Comparison of ENCODE assay signal across 10 cellular contexts in the genomic region with DNA sequence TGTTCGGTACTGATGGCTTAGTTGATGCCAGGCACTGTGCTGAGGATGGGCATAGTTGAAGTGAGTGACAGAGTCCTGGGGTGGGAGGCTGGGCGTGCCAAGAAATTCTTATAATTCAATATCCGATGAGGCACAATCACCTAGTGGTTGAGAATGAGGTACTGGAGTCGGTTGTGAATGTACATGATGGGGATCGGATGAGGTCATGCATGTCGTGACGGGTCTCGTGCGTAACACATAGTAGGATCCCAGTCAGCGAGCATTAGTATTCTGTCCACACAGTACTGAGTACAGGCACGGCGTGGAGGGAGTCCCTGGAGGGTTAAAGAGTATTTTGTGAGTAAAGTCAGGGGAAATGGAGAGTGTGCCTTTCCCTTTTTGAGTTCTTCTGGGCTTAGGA. TPM values are rescaled to one million over a fixed set of nuclear protein-coding genes. Genes with fewer than 3 reads are reported as not detected.
A peak's percentile ranks its signal among the peaks of the same experiment; 100 is the strongest.
DNase-seq lines count a peak whose midpoint lies in the region; ATAC-seq and TF ChIP-seq lines count a peak whose summit lies in the region.
"Had no signal": no experiment of that assay in that cellular context is flagged by ENCODE, and none has a peak within 500 bp of the region (broad histone marks: within the 10 kb centered on the region; RNA-seq: fewer than 3 reads in every experiment).

No MANE protein-coding gene starts in this region.

- no peaks in the 10 kb centered on the region for H3K9me3 Mint-ChIP-seq in natural killer cell treated with Interleukin-12 subunit alpha and Interleukin-12 subunit beta and Interleukin-15 and Interleukin-18, amount 100 ng/mL, for 72 hours

- H4K20me1 ChIP-seq in BLaER1 treated with 17β-estradiol and CSF1 and Interleukin-3, amounts not matched to agents 10 nM and 100 nM: peaks cover 68 to 92% (median 88%) of the 10 kb centered on the region in 11 experiments
- H4K20me1 ChIP-seq in mammary epithelial cell (ENCODE audit: insufficient read depth, low read length): peaks cover 12% of the 10 kb centered on the region

- H3K36me3 Mint-ChIP-seq in natural killer cell treated with Interleukin-12 subunit alpha and Interleukin-12 subunit beta and Interleukin-15 and Interleukin-18, amount 100 ng/mL, for 72 hours: peaks cover 32% of the 10 kb centered on the region

- dilution Hi-C loops in mammary epithelial cell (cut with HindIII; ENCODE audit: low sequenced_read_pairs): no loop called here

- H3K79me2 ChIP-seq in mammary epithelial cell (ENCODE audit: insufficient read depth, low read length): peaks cover 97% of the 10 kb centered on the region

- no peak overlapping the region for H2AFZ ChIP-seq in mammary epithelial cell (ENCODE audit: low read depth, low read length)

- no TSS peak for BruUV-seq in mammary epithelial cell (replicated peaks; lab: Mats Ljungman, UMichigan)

- H3K27ac Mint-ChIP-seq in natural killer cell treated with Interleukin-12 subunit alpha and Interleukin-12 subunit beta and Interleukin-15 and Interleukin-18, amount 100 ng/mL, for 72 hours: peak overlapping the region; percentile 100

- H3K4me2 ChIP-seq in BLaER1 treated with 17β-estradiol and CSF1 and Interleukin-3, amounts not matched to agents 10 nM and 100 nM: peak overlapping the region; percentile 89 to 98 (median 95)
- H3K4me2 ChIP-seq in mammary epithelial cell (ENCODE audit: insufficient read depth, low read depth, low read length): peak overlapping the region; percentile 91

- H3K4me3 ChIP-seq in BLaER1 treated with 17β-estradiol and CSF1 and Interleukin-3, amounts not matched to agents 10 nM and 100 nM: peak overlapping the region; percentile 95 to 100 (median 99); a peak in 15 of 20 replicates
- peak overlapping the region; percentile 15; the same call in 1 of the 2 replicates for H3K4me3 ChIP-seq in HUES64 (ENCODE audit: low read length)
- H3K4me3 ChIP-seq in mammary epithelial cell (replicated peaks in 1 of 3; ENCODE audit: insufficient read depth in 1 of 3, low read depth in 2 of 3, low read length in 3 of 3): peak overlapping the region in 1 of 3 experiments; percentile 83

- no peaks in the 10 kb centered on the region for H3K27me3 Mint-ChIP-seq in natural killer cell treated with Interleukin-12 subunit alpha and Interleukin-12 subunit beta and Interleukin-15 and Interleukin-18, amount 100 ng/mL, for 72 hours

- peak overlapping the region in 5 of 11 experiments; percentile 17 to 98 (median 96); a peak in 4 of 22 replicates for H3K27ac ChIP-seq in BLaER1 treated with 17β-estradiol and CSF1 and Interleukin-3, amounts not matched to agents 10 nM and 100 nM
- H3K27ac ChIP-seq in HUES64 (ENCODE audit: low read depth, low read length) (no peak overlapping the region), mammary epithelial cell (ENCODE audit: insufficient read depth, low read depth, low read length) (no peak overlapping the region)

- ATAC-seq in natural killer cell treated with Interleukin-12 subunit alpha and Interleukin-12 subunit beta and Interleukin-15 and Interleukin-18, amount 100 ng/mL, for 72 hours: no peak
- ATAC-seq in HG03565 (IDR thresholded peaks at IDR 0.05; ENCODE audit: unreplicated experiment) (no peak), left lobe of liver (no peak)
- ATAC-seq: lower lobe of right lung had no signal

- CTCF ChIA-PET in mammary epithelial cell (lab: Charles Lee; ENCODE audit: low non-redundant PET): no interaction called here

- in situ Hi-C loops in mammary epithelial cell (cut with MboI; ENCODE audit: low sequenced_read_pairs in 2 of 2): no loop called here

- DNase-seq in mammary epithelial cell (no peak), NCI-H2171 treated with DMSO at 0.1 percent for 48 hours (lab: John Stamatoyannopoulos, UW) (no peak), left lobe of liver (ENCODE audit: low spot score) (no peak), NCI-H1417 (lab: John Stamatoyannopoulos, UW) (no peak)
- DNase-seq in natural killer cell treated with Interleukin-12 subunit alpha and Interleukin-12 subunit beta and Interleukin-15 and Interleukin-18, amount 100 ng/mL, for 72 hours (ENCODE audit: low spot score): no peak
- DNase-seq: lower lobe of right lung, MG63 had no signal

- peaks cover 54 to 72% (median 68%) of the 10 kb centered on the region in 11 experiments for H3K36me3 ChIP-seq in BLaER1 treated with 17β-estradiol and CSF1 and Interleukin-3, amounts not matched to agents 10 nM and 100 nM
- H3K36me3 ChIP-seq in HUES64 (ENCODE audit: insufficient read depth, low read length) (peaks cover 64% of the 10 kb centered on the region), mammary epithelial cell (ENCODE audit: insufficient read depth, low read length) (peaks cover 31% of the 10 kb centered on the region)

- no peaks in the 10 kb centered on the region for H3K9me3 ChIP-seq in BLaER1 treated with 17β-estradiol and CSF1 and Interleukin-3, amounts not matched to agents 10 nM and 100 nM (replicated peaks in 1 of 11)
- H3K9me3 ChIP-seq in HUES64 (ENCODE audit: insufficient read depth, low read depth, low read length) (no peaks in the 10 kb centered on the region), mammary epithelial cell (replicated peaks; ENCODE audit: insufficient read depth, low read length) (no peaks in the 10 kb centered on the region)
- H3K9me3 ChIP-seq: lower lobe of right lung, MG63 had no signal

- WGBS in HUES64: 95% methylated on average over 12 of the region's 12 CpGs
- 65% methylated on average over 10 of the region's 12 CpGs for WGBS in mammary epithelial cell (ENCODE audit: low coverage, missing lambda C conversion rate)

- peak overlapping the region; percentile 95 to 99 (median 98); a peak in 20 of 22 replicates for H3K9ac ChIP-seq in BLaER1 treated with 17β-estradiol and CSF1 and Interleukin-3, amounts not matched to agents 10 nM and 100 nM
- H3K9ac ChIP-seq in HUES64 (ENCODE audit: low read depth, low read length) (no peak overlapping the region), mammary epithelial cell (ENCODE audit: insufficient read depth, low read length) (no peak overlapping the region)

- peaks cover 57 to 73% (median 61%) of the 10 kb centered on the region in 10 experiments for H3K4me1 ChIP-seq in BLaER1 treated with 17β-estradiol and CSF1 and Interleukin-3, amounts not matched to agents 10 nM and 100 nM
- H3K4me1 ChIP-seq in HUES64 (ENCODE audit: insufficient read depth, low read length) (peaks cover 21% of the 10 kb centered on the region), mammary epithelial cell (ENCODE audit: insufficient read depth, low read length) (peaks cover 27% of the 10 kb centered on the region)

- no peak for TF ChIP-seq CTCF in mammary epithelial cell (conservative IDR thresholded peaks at IDR 0.05 in 1 of 2, IDR thresholded peaks at IDR 0.05 in 1 of 2; ENCODE audit: extremely low read depth in 1 of 2, insufficient read depth in 1 of 2, low read depth in 1 of 2, low read length in 2 of 2)

- H3K4me3 Mint-ChIP-seq in natural killer cell treated with Interleukin-12 subunit alpha and Interleukin-12 subunit beta and Interleukin-15 and Interleukin-18, amount 100 ng/mL, for 72 hours: peak overlapping the region; percentile 99

- no peaks in the 10 kb centered on the region for H3K27me3 ChIP-seq in BLaER1 treated with 17β-estradiol and CSF1 and Interleukin-3, amounts not matched to agents 10 nM and 100 nM
- H3K27me3 ChIP-seq in HUES64 (ENCODE audit: insufficient read depth, low read length) (no peaks in the 10 kb centered on the region), mammary epithelial cell (ENCODE audit: insufficient read depth, low read length) (no peaks in the 10 kb centered on the region)
- H3K27me3 ChIP-seq: MG63 had no signal

- intact Hi-C loops in mammary epithelial cell (cut with micrococcal nuclease): loop anchor here (5.0 kb wide), 1 partner anchor 37 kb away; no protein-coding TSS in a partner anchor

- H3K4me1 Mint-ChIP-seq in natural killer cell treated with Interleukin-12 subunit alpha and Interleukin-12 subunit beta and Interleukin-15 and Interleukin-18, amount 100 ng/mL, for 72 hours (ENCODE audit: low read depth in 2 of 2): peaks cover 50 to 57% of the 10 kb centered on the region in 2 donors

RNA-seq across cellular contexts. Expression of a gene that starts 2.8 kb away (rescaled TPM):
- 74.9 TPM for polyA plus RNA-seq in HUES64 (2013, experiment 1 of 2)
- 71.2 TPM for polyA plus RNA-seq in HUES64 (2013, experiment 2 of 2)
- 10 to 100 TPM; 26.0 to 88.5 TPM for total RNA-seq in mammary epithelial cell
- 30.9 TPM for polyA plus RNA-seq in mammary epithelial cell
- polyA minus RNA-seq in mammary epithelial cell: 42.5 TPM
- 100 to 1,000 TPM; 126 to 190 TPM for total RNA-seq in natural killer cell treated with Interleukin-12 subunit alpha and Interleukin-12 subunit beta and Interleukin-15 and Interleukin-18, amount 100 ng/mL, for 72 hours
- 48.6 TPM for total RNA-seq in left lobe of liver

RNA-seq across cellular contexts. Expression of a gene that starts 3.1 kb away (rescaled TPM):
- 36.2 TPM for polyA plus RNA-seq in HUES64 (2013, experiment 1 of 2)
- 29.2 TPM for polyA plus RNA-seq in HUES64 (2013, experiment 2 of 2)
- 10 to 100 TPM; 20.2 to 49.1 TPM for total RNA-seq in mammary epithelial cell
- polyA plus RNA-seq in mammary epithelial cell: 7.6 TPM
- polyA minus RNA-seq in mammary epithelial cell: 28.9 TPM
- 100 to 1,000 TPM; 116 to 204 TPM for total RNA-seq in natural killer cell treated with Interleukin-12 subunit alpha and Interleukin-12 subunit beta and Interleukin-15 and Interleukin-18, amount 100 ng/mL, for 72 hours
- 49.4 TPM for total RNA-seq in left lobe of liver

RNA-seq across cellular contexts. Expression of a gene that starts 54.7 kb away (rescaled TPM):
- 15.2 TPM for polyA plus RNA-seq in HUES64 (2013, experiment 1 of 2)
- polyA plus RNA-seq in HUES64 (2013, experiment 2 of 2): 17.6 TPM
- total RNA-seq in mammary epithelial cell (10 to 100 TPM; 25.3 to 71.2 TPM), left lobe of liver (38.4 TPM)
- polyA plus RNA-seq in mammary epithelial cell: 46.8 TPM
- 14.5 TPM for polyA minus RNA-seq in mammary epithelial cell
- total RNA-seq in natural killer cell treated with Interleukin-12 subunit alpha and Interleukin-12 subunit beta and Interleukin-15 and Interleukin-18, amount 100 ng/mL, for 72 hours: 10 to 100 TPM; 40.7 to 41.4 TPM

RNA-seq across cellular contexts. Expression of a gene that starts 55.2 kb away (rescaled TPM):
- 6.0 TPM for polyA plus RNA-seq in HUES64 (2013, experiment 1 of 2)
- polyA plus RNA-seq in HUES64 (2013, experiment 2 of 2): 14.4 TPM
- 10 to 100 TPM in 1 of 2 donors, 1 to 10 TPM in 1; 6.4 to 10.5 TPM for total RNA-seq in mammary epithelial cell
- 5.2 TPM for polyA plus RNA-seq in mammary epithelial cell
- 4.6 TPM for polyA minus RNA-seq in mammary epithelial cell
- 1 to 10 TPM; 1.8 to 3.6 TPM for total RNA-seq in natural killer cell treated with Interleukin-12 subunit alpha and Interleukin-12 subunit beta and Interleukin-15 and Interleukin-18, amount 100 ng/mL, for 72 hours
- total RNA-seq in left lobe of liver: 4.1 TPM

RNA-seq across cellular contexts. Expression of a gene that starts 57.9 kb away (rescaled TPM):
- 0.45 TPM for polyA plus RNA-seq in HUES64 (2013, experiment 1 of 2)
- 0.44 TPM for polyA plus RNA-seq in HUES64 (2013, experiment 2 of 2)
- total RNA-seq in mammary epithelial cell (1 to 10 TPM; 4.5 to 9.9 TPM), left lobe of liver (not detected)
- polyA plus RNA-seq in mammary epithelial cell: 4.1 TPM
- 2.9 TPM for polyA minus RNA-seq in mammary epithelial cell
- total RNA-seq in natural killer cell treated with Interleukin-12 subunit alpha and Interleukin-12 subunit beta and Interleukin-15 and Interleukin-18, amount 100 ng/mL, for 72 hours: 1 to 10 TPM in 1 of 2 donors, under 1 TPM in 1; 0.57 to 2.6 TPM

Comparison
In these comparisons a context has a peak if more than half of its experiments do, and no peak if none do; other contexts are left out.
1. H3K9ac ChIP-seq: peak in BLaER1 treated with 17β-estradiol and CSF1 and Interleukin-3, amounts not matched to agents 10 nM and 100 nM (11 of 11); none in HUES64 (single experiment) and mammary epithelial cell (single experiment).